ENCODE assay signal across 9 cellular contexts in genomic region chr20:45372646-45373352, GRCh38. TPM values are rescaled to one million over a fixed set of nuclear protein-coding genes. Genes with fewer than 3 reads are reported as not detected.
DNase-seq lines count a peak whose midpoint lies in the region; ATAC-seq, FAIRE-seq and TF ChIP-seq lines count a peak whose summit lies in the region.
"Had no signal": no experiment of that assay in that cellular context is flagged by ENCODE, and none has a peak within 500 bp of the region (broad histone marks: within the 10 kb centered on the region; RNA-seq: fewer than 3 reads in every experiment).

No MANE protein-coding gene starts in this region.

- no peaks in the 10 kb centered on the region for H3K4me1 ChIP-seq in psoas muscle

- peaks cover 16% of the 10 kb centered on the region for H3K36me3 Mint-ChIP-seq in activated T-helper 1 cell treated with anti-CD3 and anti-CD28 coated beads, Interleukin-12 subunit alpha, Interleukin-12 subunit beta, Interleukin-2, Interleukin-4 antibody, amounts not matched to agents 30 ng/mL and 10 ng/mL and 1 ng/mL, durations not matched to agents 14 hours and 24 hours and 36 hours (ENCODE audit: low read depth)

- no peak for TF ChIP-seq POLR2A in H54 (IDR thresholded peaks at IDR 0.05; ENCODE audit: low read depth, low read length)

- peaks cover 4 to 14% of the 10 kb centered on the region in 2 donors for H3K36me3 ChIP-seq in psoas muscle (ENCODE audit: insufficient read depth in 1 of 2, low read depth in 1 of 2)

- no peak for FAIRE-seq in H54 (lab: Jason Lieb, UNC)

- H3K27me3 ChIP-seq in psoas muscle (ENCODE audit: insufficient read depth in 3 of 3, low read length in 2 of 3) = no peaks in the 10 kb centered on the region

- H3K9me3 Mint-ChIP-seq in activated T-helper 1 cell treated with anti-CD3 and anti-CD28 coated beads, Interleukin-12 subunit alpha, Interleukin-12 subunit beta, Interleukin-2, Interleukin-4 antibody, amounts not matched to agents 30 ng/mL and 10 ng/mL and 1 ng/mL, durations not matched to agents 14 hours and 24 hours and 36 hours = no peaks in the 10 kb centered on the region

- 25 to 34% (median 28%) methylated on average over 27 to 30 of the region's 30 CpGs for WGBS in psoas muscle, 3 donors

- peak overlapping the region; percentile 84 for H3K27ac Mint-ChIP-seq in activated T-helper 1 cell treated with anti-CD3 and anti-CD28 coated beads, Interleukin-12 subunit alpha, Interleukin-12 subunit beta, Interleukin-2, Interleukin-4 antibody, amounts not matched to agents 30 ng/mL and 10 ng/mL and 1 ng/mL, durations not matched to agents 14 hours and 24 hours and 36 hours

- peak overlapping the region; percentile 57 for H3K27ac ChIP-seq in psoas muscle

- H3K4me3 ChIP-seq in psoas muscle = peak overlapping the region; percentile 63

- intact Hi-C loops in activated T-helper 1 cell treated with anti-CD3 and anti-CD28 coated beads, Interleukin-12 subunit alpha, Interleukin-12 subunit beta, Interleukin-2, Interleukin-4 antibody, amounts not matched to agents 30 ng/mL and 10 ng/mL and 1 ng/mL, durations not matched to agents 14 hours and 24 hours and 36 hours (cut with micrococcal nuclease) = loop anchor here (1.0 kb wide), 1 partner anchor 9 kb away; the partner anchor contains the start of gene SYS1
- intact Hi-C loops in psoas muscle (cut with DNase I) = loop anchor here (5.0 kb wide), 3 partner anchors 45 to 65 kb away; partner anchors contain the start of gene PIGT (in 1 of the 2)

- peaks cover 30% of the 10 kb centered on the region for H3K4me1 Mint-ChIP-seq in activated T-helper 1 cell treated with anti-CD3 and anti-CD28 coated beads, Interleukin-12 subunit alpha, Interleukin-12 subunit beta, Interleukin-2, Interleukin-4 antibody, amounts not matched to agents 30 ng/mL and 10 ng/mL and 1 ng/mL, durations not matched to agents 14 hours and 24 hours and 36 hours (ENCODE audit: low read depth)

- DNase-seq in DMS53 (lab: John Stamatoyannopoulos, UW) (peak; percentile 83), hippocampal formation (lab: John Stamatoyannopoulos, UW) (peak; percentile 34 to 59), psoas muscle (peak; percentile 45 to 74), GM20000 (ENCODE audit: low spot score) (no peak), H54 (ENCODE audit: insufficient read length, low spot score) (no peak), NCI-H748 (lab: John Stamatoyannopoulos, UW; ENCODE audit: unreplicated experiment) (no peak)
- no peak for DNase-seq in activated T-helper 1 cell treated with anti-CD3 and anti-CD28 coated beads, Interleukin-12 subunit alpha, Interleukin-12 subunit beta, Interleukin-2, Interleukin-4 antibody, amounts not matched to agents 30 ng/mL and 10 ng/mL and 1 ng/mL, durations not matched to agents 14 hours and 24 hours and 36 hours (ENCODE audit: low spot score)
- DNase-seq: NCI-H774 had no signal

- peak overlapping the region; percentile 78 for H3K4me3 Mint-ChIP-seq in activated T-helper 1 cell treated with anti-CD3 and anti-CD28 coated beads, Interleukin-12 subunit alpha, Interleukin-12 subunit beta, Interleukin-2, Interleukin-4 antibody, amounts not matched to agents 30 ng/mL and 10 ng/mL and 1 ng/mL, durations not matched to agents 14 hours and 24 hours and 36 hours

- ATAC-seq in psoas muscle = peak; percentile 82 to 87 (median 83)
- no peak for ATAC-seq in GM21390 (IDR thresholded peaks at IDR 0.05; ENCODE audit: unreplicated experiment)

- H3K9me3 ChIP-seq in psoas muscle = no peaks in the 10 kb centered on the region

- no peak for TF ChIP-seq CTCF in psoas muscle (IDR thresholded peaks at IDR 0.05)
- TF ChIP-seq CTCF in GM20000 (IDR thresholded peaks at IDR 0.05; ENCODE audit: extremely low read depth, missing control alignments) = no peak

- H3K27me3 Mint-ChIP-seq in activated T-helper 1 cell treated with anti-CD3 and anti-CD28 coated beads, Interleukin-12 subunit alpha, Interleukin-12 subunit beta, Interleukin-2, Interleukin-4 antibody, amounts not matched to agents 30 ng/mL and 10 ng/mL and 1 ng/mL, durations not matched to agents 14 hours and 24 hours and 36 hours (ENCODE audit: insufficient read depth) = no peaks in the 10 kb centered on the region

RNA-seq across cellular contexts. Expression of gene TP53TG5, which starts 5.3 kb away (rescaled TPM):
- 0.07 and 0.08 TPM in 2 replicates for total RNA-seq in activated T-helper 1 cell treated with anti-CD3 and anti-CD28 coated beads, Interleukin-12 subunit alpha, Interleukin-12 subunit beta, Interleukin-2, Interleukin-4 antibody, amounts not matched to agents 30 ng/mL and 10 ng/mL and 1 ng/mL, durations not matched to agents 14 hours and 24 hours and 36 hours
- total RNA-seq in psoas muscle = under 1 TPM in 2 of 4 donors, not detected in 2; 0.38 to 0.69 TPM
- 1 to 10 TPM in 1 of 3 donors, under 1 TPM in 2; 0.12 to 1.0 (median 0.16) TPM for polyA plus RNA-seq in psoas muscle

RNA-seq across cellular contexts. Expression of gene SYS1, which starts 9.8 kb away (rescaled TPM):
- total RNA-seq in activated T-helper 1 cell treated with anti-CD3 and anti-CD28 coated beads, Interleukin-12 subunit alpha, Interleukin-12 subunit beta, Interleukin-2, Interleukin-4 antibody, amounts not matched to agents 30 ng/mL and 10 ng/mL and 1 ng/mL, durations not matched to agents 14 hours and 24 hours and 36 hours = 25.6 and 26.4 TPM in 2 replicates
- total RNA-seq in psoas muscle = 10 to 100 TPM; 17.1 to 29.6 (median 22.9) TPM
- polyA plus RNA-seq in psoas muscle = 10 to 100 TPM; 40.9 to 73.3 (median 58.1) TPM

RNA-seq across cellular contexts. Expression of gene SDC4, which starts 24.6 kb away (rescaled TPM):
- 220 and 222 TPM in 2 replicates for total RNA-seq in activated T-helper 1 cell treated with anti-CD3 and anti-CD28 coated beads, Interleukin-12 subunit alpha, Interleukin-12 subunit beta, Interleukin-2, Interleukin-4 antibody, amounts not matched to agents 30 ng/mL and 10 ng/mL and 1 ng/mL, durations not matched to agents 14 hours and 24 hours and 36 hours
- 100 to 1,000 TPM in 2 of 4 donors, 10 to 100 TPM in 2; 32.2 to 283 (median 161) TPM for total RNA-seq in psoas muscle
- 100 to 1,000 TPM in 1 of 3 donors, 10 to 100 TPM in 2; 41.6 to 323 (median 63.9) TPM for polyA plus RNA-seq in psoas muscle

RNA-seq across cellular contexts. Expression of gene DBNDD2, which starts 35.3 kb away (rescaled TPM):
- 21.7 and 24.6 TPM in 2 replicates for total RNA-seq in activated T-helper 1 cell treated with anti-CD3 and anti-CD28 coated beads, Interleukin-12 subunit alpha, Interleukin-12 subunit beta, Interleukin-2, Interleukin-4 antibody, amounts not matched to agents 30 ng/mL and 10 ng/mL and 1 ng/mL, durations not matched to agents 14 hours and 24 hours and 36 hours
- total RNA-seq in psoas muscle = 100 to 1,000 TPM; 108 to 180 (median 163) TPM
- 100 to 1,000 TPM; 151 to 230 (median 162) TPM for polyA plus RNA-seq in psoas muscle

RNA-seq across cellular contexts. Expression of gene PIGT, which starts 43.1 kb away (rescaled TPM):
- 89.8 and 90.6 TPM in 2 replicates for total RNA-seq in activated T-helper 1 cell treated with anti-CD3 and anti-CD28 coated beads, Interleukin-12 subunit alpha, Interleukin-12 subunit beta, Interleukin-2, Interleukin-4 antibody, amounts not matched to agents 30 ng/mL and 10 ng/mL and 1 ng/mL, durations not matched to agents 14 hours and 24 hours and 36 hours
- 10 to 100 TPM; 48.0 to 74.9 (median 57.1) TPM for total RNA-seq in psoas muscle
- polyA plus RNA-seq in psoas muscle = 100 to 1,000 TPM in 1 of 3 donors, 10 to 100 TPM in 2; 57.3 to 113 (median 94.7) TPM

Comparison
In these comparisons a context has a peak if more than half of its experiments do, and no peak if none do; other contexts are left out.
1. DNase-seq: peak in DMS53 (single experiment), hippocampal formation (2 of 2) and psoas muscle (2 of 2); none in activated T-helper 1 cell treated with anti-CD3 and anti-CD28 coated beads, Interleukin-12 subunit alpha, Interleukin-12 subunit beta, Interleukin-2, Interleukin-4 antibody, amounts not matched to agents 30 ng/mL and 10 ng/mL and 1 ng/mL, durations not matched to agents 14 hours and 24 hours and 36 hours (single experiment), GM20000 (single experiment), H54 (single experiment) and NCI-H748 (single experiment).